ENCODE assay signal across 15 cellular contexts in the genomic region with DNA sequence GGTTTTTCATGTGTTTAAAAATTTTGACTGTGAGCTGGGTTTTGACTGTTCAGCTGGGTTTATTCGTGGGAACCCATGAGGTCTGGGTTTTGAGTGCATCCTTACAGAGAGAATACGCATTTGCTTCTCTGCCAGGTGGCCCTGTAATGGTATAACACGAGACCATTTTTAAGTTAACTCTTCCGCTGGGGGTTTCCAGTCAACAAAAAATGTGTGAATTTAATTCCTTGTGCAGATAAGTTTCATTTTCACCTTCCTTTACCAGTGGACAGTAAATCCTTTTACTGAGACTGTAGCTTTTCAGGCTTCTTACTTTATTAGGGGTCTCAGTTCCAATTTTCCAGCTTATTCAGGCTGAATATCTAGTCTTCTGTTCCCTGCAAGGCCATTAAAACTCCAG.
A peak's percentile ranks its signal among the peaks of the same experiment; 100 is the strongest.
DNase-seq lines count a peak whose midpoint lies in the region; ATAC-seq and TF ChIP-seq lines count a peak whose summit lies in the region.
"Had no signal": no experiment of that assay in that cellular context is flagged by ENCODE, and none has a peak within 500 bp of the region (broad histone marks: within the 10 kb centered on the region; RNA-seq: fewer than 3 reads in every experiment).

No MANE protein-coding gene starts in this region.

- DNase-seq in hepatocyte (ENCODE audit: low spot score) (no peak), immature natural killer cell (no peak), NCI-H226 (no peak), ureter (ENCODE audit: low spot score) (no peak)
- DNase-seq: activated CD4-positive, alpha-beta memory T cell treated with anti-CD3 and anti-CD28 coated beads for 36 hours; activated naive CD4-positive, alpha-beta T cell; COR-L47; HFFc6; NCI-H1694; Peyer's patch; sigmoid colon had no signal

- H3K4me3 Mint-ChIP-seq in immature natural killer cell: no peak overlapping the region
- H3K4me3 Mint-ChIP-seq: activated CD4-positive, alpha-beta memory T cell treated with anti-CD3 and anti-CD28 coated beads for 36 hours; HFFc6; T-helper 1 cell treated with Interleukin-12 subunit alpha and Interleukin-12 subunit beta and Interleukin-4 antibody, amounts not matched to agents 30 μg/mL and 1 μg/mL, for 36 hours had no signal

- no peak overlapping the region for H3K4me3 ChIP-seq in hepatocyte
- H3K4me3 ChIP-seq: Peyer's patch, sigmoid colon had no signal

- H4K20me1 ChIP-seq in hepatocyte (ENCODE audit: insufficient read depth, poor library complexity, severe bottlenecking): no peaks in the 10 kb centered on the region

- H3K9me2 ChIP-seq in hepatocyte (replicated peaks; ENCODE audit: insufficient read depth): no peaks in the 10 kb centered on the region

- peaks cover 0 to 16% of the 10 kb centered on the region in 2 donors for H3K4me1 Mint-ChIP-seq in immature natural killer cell

- H3K4me2 ChIP-seq in hepatocyte: peak overlapping the region; percentile 70

- 79% methylated on average over 4 of the region's 4 CpGs for WGBS in hepatocyte (ENCODE audit: low lambda C conversion rate, missing lambda C conversion rate)

- H3K27ac ChIP-seq in hepatocyte: peak overlapping the region; percentile 93
- H3K27ac ChIP-seq: Peyer's patch, sigmoid colon had no signal

- H3K27me3 ChIP-seq in hepatocyte: no peaks in the 10 kb centered on the region
- H3K27me3 ChIP-seq: Peyer's patch, sigmoid colon had no signal

- ATAC-seq in GM18520 (IDR thresholded peaks at IDR 0.05; ENCODE audit: unreplicated experiment) (peak; percentile 86), GM19467 (IDR thresholded peaks at IDR 0.05; ENCODE audit: unreplicated experiment) (peak; percentile 49), HG03135 (IDR thresholded peaks at IDR 0.05; ENCODE audit: unreplicated experiment) (peak; percentile 49)

- no peaks in the 10 kb centered on the region for H3K9me3 Mint-ChIP-seq in immature natural killer cell
- H3K9me3 Mint-ChIP-seq: activated CD4-positive, alpha-beta memory T cell treated with anti-CD3 and anti-CD28 coated beads for 36 hours; HFFc6; T-helper 1 cell treated with Interleukin-12 subunit alpha and Interleukin-12 subunit beta and Interleukin-4 antibody, amounts not matched to agents 30 μg/mL and 1 μg/mL, for 36 hours had no signal

- no peak overlapping the region for H2AFZ ChIP-seq in hepatocyte

- H3K79me2 ChIP-seq in hepatocyte: no peaks in the 10 kb centered on the region

- H3K27ac Mint-ChIP-seq in immature natural killer cell: no peak overlapping the region
- H3K27ac Mint-ChIP-seq: activated CD4-positive, alpha-beta memory T cell treated with anti-CD3 and anti-CD28 coated beads for 36 hours; HFFc6; T-helper 1 cell treated with Interleukin-12 subunit alpha and Interleukin-12 subunit beta and Interleukin-4 antibody, amounts not matched to agents 30 μg/mL and 1 μg/mL, for 36 hours had no signal

- no peaks in the 10 kb centered on the region for H3K9me3 ChIP-seq in hepatocyte (ENCODE audit: low read depth)
- H3K9me3 ChIP-seq: Peyer's patch, sigmoid colon had no signal

- H3K36me3 ChIP-seq in hepatocyte (replicated peaks; ENCODE audit: insufficient read depth, low read depth): no peaks in the 10 kb centered on the region
- H3K36me3 ChIP-seq: Peyer's patch, sigmoid colon had no signal

- peaks cover 2 to 8% (median 6%) of the 10 kb centered on the region in 3 donors for H3K27me3 Mint-ChIP-seq in immature natural killer cell (ENCODE audit: low read depth in 3 of 3)

- peaks cover 27% of the 10 kb centered on the region for H3K4me1 ChIP-seq in hepatocyte (ENCODE audit: insufficient read depth)
- H3K4me1 ChIP-seq: Peyer's patch, sigmoid colon had no signal

- no peaks in the 10 kb centered on the region for H3K36me3 Mint-ChIP-seq in immature natural killer cell
- H3K36me3 Mint-ChIP-seq: activated CD4-positive, alpha-beta memory T cell treated with anti-CD3 and anti-CD28 coated beads for 36 hours had no signal

- TF ChIP-seq CTCF in hepatocyte (IDR thresholded peaks at IDR 0.05; ENCODE audit: poor library complexity): no peak
